25 cellular contexts compared by ENCODE assay signal in genomic region chr16:9331503-9331902, GRCh38.
"Had no signal": no experiment of that assay in that cellular context is flagged by ENCODE, and none has a peak within 500 bp of the region (broad histone marks: within the 10 kb centered on the region; RNA-seq: fewer than 3 reads in every experiment).

No MANE protein-coding gene starts in this region.

- DNase-seq: islet precursor cell; left cardiac atrium; left ventricle myocardium superior; lower lobe of right lung; mesendoderm; naive B cell; natural killer cell; nephron progenitor cell; occipital lobe; right lobe of liver; stimulated activated CD4-positive, alpha-beta T cell treated with anti-CD3 and anti-CD28 coated beads, Interleukin-2, amount 100 ng/mL, for 24 hours; stimulated activated CD4-positive, alpha-beta T cell treated with anti-CD3 and anti-CD28 coated beads, Interleukin-4, amount 100 ng/mL, for 1 hour; stimulated activated naive B cell treated with anti-CD40 and anti-IgM and Interleukin-4, amounts not matched to agents 10 μg/mL and 1 μg/mL and 100 μg/mL, for 72 hours; stimulated activated naive CD8-positive, alpha-beta T cell treated with anti-CD3 and anti-CD28 coated beads, Interleukin-15, Interleukin-2, amounts not matched to agents 100 U/mL and 50 U/mL, for 24 hours; stomach; transverse colon had no signal

- H3K27me3 ChIP-seq: hepatocyte, neural progenitor cell, right atrium auricular region, right lobe of liver, stomach, suprapubic skin, transverse colon, upper lobe of left lung, vagina had no signal

- H3K9me3 ChIP-seq: lower lobe of right lung, neutrophil, right lobe of liver, stomach, suprapubic skin, transverse colon, upper lobe of left lung, vagina had no signal

- H3K4me3 ChIP-seq: hepatocyte, lower lobe of right lung, neural progenitor cell, right atrium auricular region, right lobe of liver, smooth muscle cell, stomach, suprapubic skin, transverse colon, upper lobe of left lung, vagina had no signal

- H3K36me3 ChIP-seq: lower lobe of right lung, neural progenitor cell, neutrophil, right atrium auricular region, right lobe of liver, stomach, suprapubic skin, transverse colon, upper lobe of left lung, vagina had no signal

- H3K27ac ChIP-seq: hepatocyte, lower lobe of right lung, neural progenitor cell, neutrophil, parathyroid adenoma, right atrium auricular region, right lobe of liver, stomach, suprapubic skin, transverse colon, upper lobe of left lung, vagina had no signal

- H3K4me1 ChIP-seq: lower lobe of right lung, neural progenitor cell, parathyroid adenoma, right atrium auricular region, right lobe of liver, suprapubic skin, transverse colon, vagina had no signal
